Comparison of ENCODE assay signal across 14 cellular contexts in the genomic region with DNA sequence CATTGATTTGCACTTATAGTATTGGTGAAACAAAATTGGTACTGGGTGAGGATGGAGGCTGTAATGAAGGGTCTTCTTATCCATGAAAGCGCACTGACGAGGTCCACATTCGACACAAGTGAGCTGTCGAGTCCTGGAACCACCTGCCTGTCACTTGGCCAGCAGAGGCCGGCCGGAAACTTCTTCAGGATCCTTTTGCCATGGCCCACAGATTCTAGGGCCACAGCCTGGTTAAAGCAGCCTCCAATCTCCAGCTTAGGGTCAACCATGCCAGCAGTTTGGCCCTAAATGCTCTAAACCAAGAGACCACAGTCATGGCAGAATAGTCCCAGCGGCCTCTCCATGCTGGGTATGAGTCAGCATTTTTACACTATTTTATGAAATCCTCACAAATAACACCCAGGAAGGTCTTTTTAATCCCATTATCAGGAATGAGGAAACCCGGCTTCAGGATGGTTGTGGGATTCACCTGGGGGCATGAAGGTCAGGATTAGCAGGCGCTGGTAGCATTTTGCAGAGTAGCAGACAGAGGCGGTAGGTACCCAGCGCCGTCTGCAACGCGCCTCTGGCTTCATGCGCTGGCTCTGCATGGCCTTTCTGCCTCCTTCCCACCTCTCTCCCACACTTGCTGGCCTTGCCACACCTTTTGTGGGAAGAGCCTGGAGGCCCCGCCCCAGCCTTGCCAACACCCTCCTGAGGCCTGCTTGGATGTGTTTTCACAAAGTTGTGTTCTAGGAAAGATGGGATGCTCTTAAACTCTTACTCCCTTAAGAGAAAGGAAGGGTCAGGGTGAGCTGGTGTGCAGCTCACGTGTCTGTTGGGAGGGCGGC. TPM values are rescaled to one million over a fixed set of nuclear protein-coding genes. Genes with fewer than 3 reads are reported as not detected.
DNase-seq lines count a peak whose midpoint lies in the region; ATAC-seq, FAIRE-seq and TF ChIP-seq lines count a peak whose summit lies in the region.
"Had no signal": no experiment of that assay in that cellular context is flagged by ENCODE, and none has a peak within 500 bp of the region (broad histone marks: within the 10 kb centered on the region; RNA-seq: fewer than 3 reads in every experiment).

No MANE protein-coding gene starts in this region.

- DNase-seq in IMR-90 (no peak), WTC11 (ENCODE audit: low spot score) (no peak), kidney (peak; percentile 64), AG20443 (ENCODE audit: low spot score) (no peak), D721Med (ENCODE audit: insufficient read length, low spot score) (no peak)
- DNase-seq in stimulated activated CD8-positive, alpha-beta memory T cell treated with anti-CD3 and anti-CD28 coated beads, Interleukin-4, amount 100 ng/mL, for 48 hours: peak; percentile 19
- DNase-seq: brain microvascular endothelial cell, Kasumi-1, NCI-H187 treated with DMSO at 0.1 percent for 48 hours, retina had no signal

- H2BK5ac ChIP-seq in IMR-90 (ENCODE audit: low read depth, low read length, poor library complexity, severe bottlenecking): peak overlapping the region; percentile 42

- H3K9me1 ChIP-seq in IMR-90 (ENCODE audit: insufficient read depth, low read length): peaks cover 45% of the 10 kb centered on the region

- FAIRE-seq in kidney (lab: Jason Lieb, UNC) (no peak), D721Med (lab: Jason Lieb, UNC) (no peak)
- FAIRE-seq: endometrium had no signal

- TF ChIP-seq RAD21 in IMR-90 (IDR thresholded peaks at IDR 0.05; ENCODE audit: low read length): no peak

- ATAC-seq in IMR-90 (ENCODE audit: low read depth): no peak
- ATAC-seq in WTC11: peak; percentile 79
- ATAC-seq in GM21390 (IDR thresholded peaks at IDR 0.05; ENCODE audit: unreplicated experiment): no peak
- ATAC-seq: activated CD4-positive, CD25-positive, alpha-beta regulatory T cell treated with anti-CD3 and anti-CD28 coated beads, Interleukin-2, amount 50 U/mL, for 24 hours; SK-N-SH treated with all-trans-retinoic acid at 6 μM for 48 hours had no signal

- 0 out of 2 replicates have a peak overlapping the region, but pooled peaks have one; percentile 12 for H2BK20ac ChIP-seq in IMR-90 (ENCODE audit: low read depth, low read length)

- H3K4me3 ChIP-seq in IMR-90 (ENCODE audit: insufficient read depth, low read depth, low read length) (no peak overlapping the region), kidney (ENCODE audit: low read length in 2 of 2) (no peak overlapping the region)

- peak overlapping the region; percentile 53; the same call in 1 of the 2 replicates for H3K14ac ChIP-seq in IMR-90 (replicated peaks; ENCODE audit: low read depth, low read length)

- H3K18ac ChIP-seq in IMR-90 (ENCODE audit: low read depth, low read length): peak overlapping the region; percentile 27; the same call in 1 of the 2 replicates

- H3K4me1 ChIP-seq in IMR-90 (ENCODE audit: control insufficient read depth, insufficient read depth, low read length): peaks cover 35% of the 10 kb centered on the region
- peaks cover 12 to 16% of the 10 kb centered on the region in 2 donors for H3K4me1 ChIP-seq in kidney (ENCODE audit: control insufficient read depth in 1 of 2, insufficient read depth in 1 of 2, low read depth in 1 of 2, low read length in 2 of 2)

- no peak overlapping the region for H3K4me2 ChIP-seq in IMR-90 (ENCODE audit: low read depth, low read length)

- peak overlapping the region; percentile 50 for H3K4ac ChIP-seq in IMR-90 (ENCODE audit: low read depth, low read length)

- peaks cover 97% of the 10 kb centered on the region for H4K20me1 ChIP-seq in IMR-90 (ENCODE audit: insufficient read depth, low read length)

- H2AK9ac ChIP-seq in IMR-90 (replicated peaks; ENCODE audit: low read depth, low read length, poor library complexity): peak overlapping the region; percentile 38

- H3K56ac ChIP-seq in IMR-90 (ENCODE audit: extremely low read depth, insufficient read depth, low read length): no peak overlapping the region

- peak overlapping the region; percentile 39; the same call in 1 of the 2 replicates for H2AK5ac ChIP-seq in IMR-90 (ENCODE audit: low read depth, low read length)

- intact Hi-C loops in IMR-90 (cut with micrococcal nuclease) (no loop called here), kidney (cut with DNase I) (no loop called here)

- POLR2A ChIA-PET in IMR-90 (lab: Charles Lee; ENCODE audit: unreplicated experiment) (interaction anchor here (0.6 kb wide), 1 partner anchor 15 kb away, joined by 3 read pairs; no protein-coding TSS in a partner anchor), WTC11 (lab: Charles Lee) (no interaction called here)

- no peaks in the 10 kb centered on the region for H3K27me3 ChIP-seq in IMR-90 (ENCODE audit: control insufficient read depth, insufficient read depth, low read length)
- H3K27me3 ChIP-seq: brain microvascular endothelial cell had no signal

- dilution Hi-C loops in IMR-90 (cut with HindIII; ENCODE audit: low sequenced_read_pairs, unreplicated experiment): no loop called here

- TF ChIP-seq CTCF in IMR-90 (conservative IDR thresholded peaks at IDR 0.05; ENCODE audit: low read depth, low read length): no peak
- TF ChIP-seq CTCF in WTC11 (IDR thresholded peaks at IDR 0.05): no peak
- no peak for TF ChIP-seq CTCF in kidney (IDR thresholded peaks at IDR 0.05; ENCODE audit: borderline replicate concordance, extremely low read depth, insufficient read depth)
- no peak for TF ChIP-seq CTCF in D721Med (IDR thresholded peaks at IDR 0.05; ENCODE audit: insufficient read depth, missing control alignments)

- no peak for TF ChIP-seq POLR2A in IMR-90 (IDR thresholded peaks at IDR 0.05; ENCODE audit: low read depth, low read length)

- H2BK15ac ChIP-seq in IMR-90 (ENCODE audit: low read depth, low read length): no peak overlapping the region

- no peaks in the 10 kb centered on the region for H3K9me3 ChIP-seq in IMR-90 (ENCODE audit: control insufficient read depth, insufficient read depth, low read length)
- H3K9me3 ChIP-seq in kidney (ENCODE audit: control insufficient read depth in 1 of 2, low read length in 2 of 2): no peaks in the 10 kb centered on the region

- no peaks in the 10 kb centered on the region; the same call in 1 of the 2 replicates for H3K36me3 Mint-ChIP-seq in WTC11

- BruUV-seq in IMR-90 (replicated peaks; lab: Mats Ljungman, UMichigan): no TSS peak

- in situ Hi-C loops in IMR-90 (cut with MboI; ENCODE audit: low sequenced_read_pairs): no loop called here

- H3K4me1 Mint-ChIP-seq in WTC11: peaks cover 7% of the 10 kb centered on the region

- H3K9ac ChIP-seq in IMR-90 (ENCODE audit: low read depth, low read length): no peak overlapping the region
- H3K9ac ChIP-seq in kidney (ENCODE audit: low read length in 2 of 2): no peak overlapping the region

- no peaks in the 10 kb centered on the region for H3K27me3 Mint-ChIP-seq in WTC11 (ENCODE audit: low read depth)

- peak overlapping the region; percentile 39; the same call in 1 of the 2 replicates for H3K27ac ChIP-seq in IMR-90 (ENCODE audit: insufficient read depth, low read length)
- H3K27ac ChIP-seq in kidney (ENCODE audit: low read depth in 2 of 2, low read length in 2 of 2): no peak overlapping the region
- H3K27ac ChIP-seq: brain microvascular endothelial cell had no signal

- H3K4me3 Mint-ChIP-seq in WTC11: no peak overlapping the region

- H3K9me3 Mint-ChIP-seq in WTC11: no peaks in the 10 kb centered on the region

- CTCF ChIA-PET in IMR-90 (lab: Yijun Ruan, JAX): no interaction called here
- CTCF ChIA-PET in WTC11 (lab: Charles Lee): interaction anchor here (0.6 kb wide), 1 partner anchor 376 kb away, joined by 3 read pairs; no protein-coding TSS in a partner anchor

- H4K8ac ChIP-seq in IMR-90 (ENCODE audit: low read depth in 2 of 2, low read length in 2 of 2): peak overlapping the region in 1 of 2 experiments; percentile 37; a peak in 1 of 4 replicates

- peaks cover 44 to 98% of the 10 kb centered on the region in 2 experiments for H3K79me1 ChIP-seq in IMR-90 (ENCODE audit: low read depth in 1 of 2, low read length in 2 of 2)

- 94% methylated on average over 6 of the region's 18 CpGs; no CpG with 5 or more reads in 1 of the 2 experiments for WGBS in IMR-90 (ENCODE audit: extremely low coverage in 2 of 2, insufficient read length in 1 of 2), 2 experiments

- H3K36me3 ChIP-seq in IMR-90 (ENCODE audit: control insufficient read depth, insufficient read depth, low read length) (peaks cover 46% of the 10 kb centered on the region), kidney (ENCODE audit: control insufficient read depth in 1 of 2, insufficient read depth in 2 of 2, low read length in 2 of 2) (peaks cover 6% of the 10 kb centered on the region in 2 donors)
- H3K36me3 ChIP-seq: brain microvascular endothelial cell had no signal

- no peak overlapping the region for H2AFZ ChIP-seq in IMR-90 (replicated peaks; ENCODE audit: low read length, poor library complexity)

- H4K91ac ChIP-seq in IMR-90 (ENCODE audit: insufficient read depth, low read depth, low read length): peak overlapping the region; percentile 22; the same call in 1 of the 2 replicates

- H4K5ac ChIP-seq in IMR-90 (ENCODE audit: low read depth, low read length): no peak overlapping the region; the same call in 1 of the 2 replicates

- H3K27ac Mint-ChIP-seq in WTC11: peak overlapping the region; percentile 23; the same call in 1 of the 2 replicates

- peak overlapping the region; percentile 2; the same call in 1 of the 2 replicates for H3K23ac ChIP-seq in IMR-90 (ENCODE audit: low read depth, low read length)

- peak overlapping the region; percentile 18; the same call in 1 of the 2 replicates for H2BK120ac ChIP-seq in IMR-90 (ENCODE audit: low read depth, low read length)

TF ChIP-seq in IMR-90, 13 proteins besides CTCF, POLR2A, EP300 and RAD21 (continues in another document):
- TF ChIP-seq MXI1 (IDR thresholded peaks at IDR 0.05; ENCODE audit: borderline replicate concordance, low read depth, low read length) (no peak), SMC3 (IDR thresholded peaks at IDR 0.05; ENCODE audit: low read depth, low read length) (no peak), CHD1 (IDR thresholded peaks at IDR 0.05; ENCODE audit: low read depth, low read length) (no peak), FOS (IDR thresholded peaks at IDR 0.05; ENCODE audit: low read depth, low read length) (no peak), NFE2L2 (IDR thresholded peaks at IDR 0.05; ENCODE audit: low read depth, low read length) (peak; percentile 95)

TF ChIP-seq in WTC11, 78 proteins besides CTCF, POLR2A, EP300 and RAD21 (continues in another document):
- TF ChIP-seq ESRRA (CRISPR knock-in tag; IDR thresholded peaks at IDR 0.05; ENCODE audit: borderline replicate concordance): no peak

RNA-seq across cellular contexts. Expression of a gene that starts 15.2 kb away (rescaled TPM):
- total RNA-seq in IMR-90 (2012; rRNA removed): 212 and 220 TPM in 2 replicates
- polyA plus RNA-seq in IMR-90 (2012; rRNA removed): 795 and 823 TPM in 2 replicates
- 1,010 and 1,498 TPM in 2 replicates for polyA plus RNA-seq in IMR-90 (2012; cell fraction: cytosol; rRNA removed)
- polyA plus RNA-seq in IMR-90 (2012; cell fraction: nucleus; rRNA removed; ENCODE audit: low replicate concordance): 1,145 and 2,216 TPM in 2 replicates
- 29.4 to 33.7 TPM (median 33.7 TPM) in 3 replicates for total RNA-seq in WTC11 (2021)
- total RNA-seq in kidney: 83.5 TPM
- polyA plus RNA-seq in kidney (ENCODE audit: insufficient read depth, low read depth, low replicate concordance): 135 TPM

Comparison
In these comparisons a context has a peak if more than half of its experiments do, and no peak if none do; other contexts are left out.
1. DNase-seq: peak in kidney (single experiment) and stimulated activated CD8-positive, alpha-beta memory T cell treated with anti-CD3 and anti-CD28 coated beads, Interleukin-4, amount 100 ng/mL, for 48 hours (single experiment); none in IMR-90 (single experiment), WTC11 (single experiment), AG20443 (single experiment) and D721Med (single experiment).